Comparison of ENCODE assay signal across 1 cellular context in the genomic region with DNA sequence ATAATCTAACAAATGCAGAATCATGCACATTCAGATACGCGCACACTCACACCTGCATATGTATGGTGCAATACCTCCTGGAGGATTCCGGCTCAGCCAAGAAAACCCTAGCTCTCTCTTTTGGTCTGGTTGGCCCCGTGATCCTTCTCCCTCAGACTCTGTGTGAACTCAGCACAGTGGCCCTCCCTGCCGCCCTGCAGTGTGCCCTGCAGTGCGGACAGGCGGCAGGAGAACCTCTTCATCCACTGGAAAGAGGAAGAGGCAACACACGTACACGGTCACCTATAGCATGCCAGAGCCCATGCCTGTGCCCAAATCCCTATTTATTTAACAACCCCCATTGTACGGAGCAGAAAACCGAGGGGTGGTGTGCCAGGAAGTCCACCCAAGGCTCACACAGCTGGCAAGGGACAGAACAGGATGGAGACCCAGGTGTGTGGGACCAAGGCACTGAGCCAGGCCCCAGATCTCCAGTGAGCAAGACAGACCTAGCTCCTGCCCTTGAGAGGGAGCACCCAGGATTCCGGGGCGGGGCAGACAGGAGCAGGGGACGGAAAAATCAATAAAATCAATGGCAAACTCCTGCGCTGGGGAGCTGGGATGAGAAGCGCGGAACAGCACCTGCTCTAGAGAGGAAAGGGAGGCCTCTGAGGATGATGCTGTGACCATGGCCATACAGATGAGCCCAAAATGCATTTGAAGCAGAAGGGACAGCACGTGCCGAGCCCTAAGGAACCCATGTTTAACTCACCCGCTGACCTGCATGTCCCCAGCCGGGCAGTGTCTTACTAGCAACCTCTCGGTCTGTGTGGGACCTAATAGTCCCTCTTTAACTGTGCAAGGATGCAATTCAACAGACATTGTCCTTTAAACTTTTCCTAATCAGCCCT.
TF ChIP-seq lines count a peak whose summit lies in the region.

No MANE protein-coding gene starts in this region.

TF ChIP-seq in HepG2, 621 proteins besides CTCF, POLR2A, EP300 and RAD21 (continued from another document and continues in another):
- TF ChIP-seq HNRNPH1 (optimal IDR thresholded peaks at IDR 0.05; ENCODE audit: low read depth, low read length) = no peak
- no peak; the same call in 1 of the 2 replicates for TF ChIP-seq MIXL1 (CRISPR knock-in tag; IDR thresholded peaks at IDR 0.05)
- TF ChIP-seq MAFG (CRISPR knock-in tag; IDR thresholded peaks at IDR 0.05) = no peak
- TF ChIP-seq XBP1 (CRISPR knock-in tag; IDR thresholded peaks at IDR 0.05) = no peak
- TF ChIP-seq TP53 (CRISPR knock-in tag; conservative IDR thresholded peaks at IDR 0.05) = no peak
- TF ChIP-seq GTF2F1 (IDR thresholded peaks at IDR 0.05; ENCODE audit: low read length) = no peak
- TF ChIP-seq ZNF441 (CRISPR knock-in tag; IDR thresholded peaks at IDR 0.05; ENCODE audit: borderline replicate concordance) = no peak
- no peak for TF ChIP-seq BRCA1 (CRISPR knock-in tag; IDR thresholded peaks at IDR 0.05)
- TF ChIP-seq WIZ (CRISPR knock-in tag; IDR thresholded peaks at IDR 0.05) = no peak
- no peak for TF ChIP-seq IRF2 (CRISPR knock-in tag; IDR thresholded peaks at IDR 0.05)
- no peak; the same call in 1 of the 2 replicates for TF ChIP-seq KDM3A (CRISPR knock-in tag; IDR thresholded peaks at IDR 0.05; ENCODE audit: low read depth)
- TF ChIP-seq, protein P1, sequence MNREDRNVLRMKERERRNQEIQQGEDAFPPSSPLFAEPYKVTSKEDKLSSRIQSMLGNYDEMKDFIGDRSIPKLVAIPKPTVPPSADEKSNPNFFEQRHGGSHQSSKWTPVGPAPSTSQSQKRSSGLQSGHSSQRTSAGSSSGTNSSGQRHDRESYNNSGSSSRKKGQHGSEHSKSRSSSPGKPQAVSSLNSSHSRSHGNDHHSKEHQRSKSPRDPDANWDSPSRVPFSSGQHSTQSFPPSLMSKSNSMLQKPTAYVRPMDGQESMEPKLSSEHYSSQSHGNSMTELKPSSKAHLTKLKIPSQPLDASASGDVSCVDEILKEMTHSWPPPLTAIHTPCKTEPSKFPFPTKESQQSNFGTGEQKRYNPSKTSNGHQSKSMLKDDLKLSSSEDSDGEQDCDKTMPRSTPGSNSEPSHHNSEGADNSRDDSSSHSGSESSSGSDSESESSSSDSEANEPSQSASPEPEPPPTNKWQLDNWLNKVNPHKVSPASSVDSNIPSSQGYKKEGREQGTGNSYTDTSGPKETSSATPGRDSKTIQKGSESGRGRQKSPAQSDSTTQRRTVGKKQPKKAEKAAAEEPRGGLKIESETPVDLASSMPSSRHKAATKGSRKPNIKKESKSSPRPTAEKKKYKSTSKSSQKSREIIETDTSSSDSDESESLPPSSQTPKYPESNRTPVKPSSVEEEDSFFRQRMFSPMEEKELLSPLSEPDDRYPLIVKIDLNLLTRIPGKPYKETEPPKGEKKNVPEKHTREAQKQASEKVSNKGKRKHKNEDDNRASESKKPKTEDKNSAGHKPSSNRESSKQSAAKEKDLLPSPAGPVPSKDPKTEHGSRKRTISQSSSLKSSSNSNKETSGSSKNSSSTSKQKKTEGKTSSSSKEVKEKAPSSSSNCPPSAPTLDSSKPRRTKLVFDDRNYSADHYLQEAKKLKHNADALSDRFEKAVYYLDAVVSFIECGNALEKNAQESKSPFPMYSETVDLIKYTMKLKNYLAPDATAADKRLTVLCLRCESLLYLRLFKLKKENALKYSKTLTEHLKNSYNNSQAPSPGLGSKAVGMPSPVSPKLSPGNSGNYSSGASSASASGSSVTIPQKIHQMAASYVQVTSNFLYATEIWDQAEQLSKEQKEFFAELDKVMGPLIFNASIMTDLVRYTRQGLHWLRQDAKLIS (CRISPR knock-in tag; IDR thresholded peaks at IDR 0.05) = no peak
- TF ChIP-seq, protein P2, sequence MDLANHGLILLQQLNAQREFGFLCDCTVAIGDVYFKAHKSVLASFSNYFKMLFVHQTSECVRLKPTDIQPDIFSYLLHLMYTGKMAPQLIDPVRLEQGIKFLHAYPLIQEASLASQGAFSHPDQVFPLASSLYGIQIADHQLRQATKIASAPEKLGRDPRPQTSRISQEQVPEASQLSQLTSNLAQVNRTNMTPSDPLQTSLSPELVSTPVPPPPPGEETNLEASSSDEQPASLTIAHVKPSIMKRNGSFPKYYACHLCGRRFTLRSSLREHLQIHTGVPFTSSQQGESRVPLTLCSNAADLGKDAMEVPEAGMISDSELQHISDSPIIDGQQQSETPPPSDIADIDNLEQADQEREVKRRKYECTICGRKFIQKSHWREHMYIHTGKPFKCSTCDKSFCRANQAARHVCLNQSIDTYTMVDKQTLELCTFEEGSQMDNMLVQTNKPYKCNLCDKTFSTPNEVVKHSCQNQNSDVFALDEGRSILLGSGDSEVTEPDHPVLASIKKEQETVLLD (CRISPR knock-in tag; IDR thresholded peaks at IDR 0.05; ENCODE audit: low read depth) = no peak
- TF ChIP-seq GPN1 (CRISPR knock-in tag; IDR thresholded peaks at IDR 0.05; ENCODE audit: borderline replicate concordance) = no peak
- no peak for TF ChIP-seq NKX3-1 (CRISPR knock-in tag; IDR thresholded peaks at IDR 0.05)
- peak; percentile 65; the same call in 1 of the 2 replicates for TF ChIP-seq ZSCAN5A (CRISPR knock-in tag; IDR thresholded peaks at IDR 0.05; ENCODE audit: borderline replicate concordance)
- no peak; the same call in 1 of the 2 replicates for TF ChIP-seq TFAP4 (IDR thresholded peaks at IDR 0.05; ENCODE audit: borderline replicate concordance, low read depth)
- no peak for TF ChIP-seq HNRNPK (IDR thresholded peaks at IDR 0.05; ENCODE audit: low read depth, low read length, poor library complexity, severe bottlenecking)
- TF ChIP-seq JDP2 (CRISPR knock-in tag; IDR thresholded peaks at IDR 0.05; ENCODE audit: borderline replicate concordance) = no peak
- no peak for TF ChIP-seq ZNF143 (CRISPR knock-in tag; IDR thresholded peaks at IDR 0.05)
- no peak for TF ChIP-seq ZNF83 (CRISPR knock-in tag; IDR thresholded peaks at IDR 0.05; ENCODE audit: borderline replicate concordance)
- peak; percentile 5; the same call in 1 of the 2 replicates for TF ChIP-seq ZNF776 (CRISPR knock-in tag; IDR thresholded peaks at IDR 0.05)
- no peak for TF ChIP-seq E2F2 (CRISPR knock-in tag; IDR thresholded peaks at IDR 0.05; ENCODE audit: borderline replicate concordance)
- TF ChIP-seq ZBTB8A (CRISPR knock-in tag; IDR thresholded peaks at IDR 0.05; ENCODE audit: borderline replicate concordance, low read depth) = no peak
- TF ChIP-seq KAT8 (CRISPR knock-in tag; IDR thresholded peaks at IDR 0.05) = peak; percentile 63; the same call in 1 of the 2 replicates
- TF ChIP-seq ZFP90 (CRISPR knock-in tag; IDR thresholded peaks at IDR 0.05; ENCODE audit: borderline replicate concordance) = no peak; the same call in none of the 2 replicates
- peak; percentile 73; the same call in 1 of the 2 replicates for TF ChIP-seq ZNF598 (CRISPR knock-in tag; IDR thresholded peaks at IDR 0.05; ENCODE audit: borderline replicate concordance)
- TF ChIP-seq NONO (IDR thresholded peaks at IDR 0.05) = no peak
- peak; percentile 59 for TF ChIP-seq NONO (CRISPR knock-in tag; conservative IDR thresholded peaks at IDR 0.05)
- TF ChIP-seq ZEB1 (IDR thresholded peaks at IDR 0.05; ENCODE audit: insufficient replicate concordance, low read depth) = peak; percentile 94
- TF ChIP-seq ZFP37 (CRISPR knock-in tag; IDR thresholded peaks at IDR 0.05; ENCODE audit: borderline replicate concordance) = no peak
- TF ChIP-seq ZNF292 (CRISPR knock-in tag; IDR thresholded peaks at IDR 0.05; ENCODE audit: borderline replicate concordance, low read depth) = peak; percentile 92; the same call in 1 of the 2 replicates
- TF ChIP-seq, protein P3, sequence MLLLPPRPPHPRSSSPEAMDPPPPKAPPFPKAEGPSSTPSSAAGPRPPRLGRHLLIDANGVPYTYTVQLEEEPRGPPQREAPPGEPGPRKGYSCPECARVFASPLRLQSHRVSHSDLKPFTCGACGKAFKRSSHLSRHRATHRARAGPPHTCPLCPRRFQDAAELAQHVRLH (CRISPR knock-in tag; IDR thresholded peaks at IDR 0.05; ENCODE audit: borderline replicate concordance, low read depth) = peak; percentile 61; the same call in 1 of the 2 replicates
- TF ChIP-seq PHF21A (CRISPR knock-in tag; IDR thresholded peaks at IDR 0.05) = peak; percentile 91; the same call in 1 of the 2 replicates
- no peak for TF ChIP-seq ZNF367 (CRISPR knock-in tag; IDR thresholded peaks at IDR 0.05; ENCODE audit: borderline replicate concordance)
- TF ChIP-seq, protein P4, sequence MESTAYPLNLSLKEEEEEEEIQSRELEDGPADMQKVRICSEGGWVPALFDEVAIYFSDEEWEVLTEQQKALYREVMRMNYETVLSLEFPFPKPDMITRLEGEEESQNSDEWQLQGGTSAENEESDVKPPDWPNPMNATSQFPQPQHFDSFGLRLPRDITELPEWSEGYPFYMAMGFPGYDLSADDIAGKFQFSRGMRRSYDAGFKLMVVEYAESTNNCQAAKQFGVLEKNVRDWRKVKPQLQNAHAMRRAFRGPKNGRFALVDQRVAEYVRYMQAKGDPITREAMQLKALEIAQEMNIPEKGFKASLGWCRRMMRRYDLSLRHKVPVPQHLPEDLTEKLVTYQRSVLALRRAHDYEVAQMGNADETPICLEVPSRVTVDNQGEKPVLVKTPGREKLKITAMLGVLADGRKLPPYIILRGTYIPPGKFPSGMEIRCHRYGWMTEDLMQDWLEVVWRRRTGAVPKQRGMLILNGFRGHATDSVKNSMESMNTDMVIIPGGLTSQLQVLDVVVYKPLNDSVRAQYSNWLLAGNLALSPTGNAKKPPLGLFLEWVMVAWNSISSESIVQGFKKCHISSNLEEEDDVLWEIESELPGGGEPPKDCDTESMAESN (CRISPR knock-in tag; conservative IDR thresholded peaks at IDR 0.05) = no peak; the same call in 1 of the 2 replicates
- peak; percentile 55; the same call in 1 of the 2 replicates for TF ChIP-seq ZNF501 (CRISPR knock-in tag; IDR thresholded peaks at IDR 0.05)
- TF ChIP-seq SRSF9 (IDR thresholded peaks at IDR 0.05; ENCODE audit: borderline replicate concordance, insufficient read depth, low read depth, low read length, poor library complexity, severe bottlenecking) = no peak
- TF ChIP-seq HNRNPUL1 (IDR thresholded peaks at IDR 0.05; ENCODE audit: low read depth, low read length) = no peak
- TF ChIP-seq ZNF10 (CRISPR knock-in tag; IDR thresholded peaks at IDR 0.05; ENCODE audit: borderline replicate concordance, low read depth) = no peak
- no peak for TF ChIP-seq ZNF879 (CRISPR knock-in tag; IDR thresholded peaks at IDR 0.05)
- TF ChIP-seq AHDC1 (CRISPR knock-in tag; IDR thresholded peaks at IDR 0.05; ENCODE audit: borderline replicate concordance) = 0 out of 2 replicates have a peak, but pooled peaks have one; percentile 31
